ENCODE assay signal across 12 cellular contexts in the genomic region with DNA sequence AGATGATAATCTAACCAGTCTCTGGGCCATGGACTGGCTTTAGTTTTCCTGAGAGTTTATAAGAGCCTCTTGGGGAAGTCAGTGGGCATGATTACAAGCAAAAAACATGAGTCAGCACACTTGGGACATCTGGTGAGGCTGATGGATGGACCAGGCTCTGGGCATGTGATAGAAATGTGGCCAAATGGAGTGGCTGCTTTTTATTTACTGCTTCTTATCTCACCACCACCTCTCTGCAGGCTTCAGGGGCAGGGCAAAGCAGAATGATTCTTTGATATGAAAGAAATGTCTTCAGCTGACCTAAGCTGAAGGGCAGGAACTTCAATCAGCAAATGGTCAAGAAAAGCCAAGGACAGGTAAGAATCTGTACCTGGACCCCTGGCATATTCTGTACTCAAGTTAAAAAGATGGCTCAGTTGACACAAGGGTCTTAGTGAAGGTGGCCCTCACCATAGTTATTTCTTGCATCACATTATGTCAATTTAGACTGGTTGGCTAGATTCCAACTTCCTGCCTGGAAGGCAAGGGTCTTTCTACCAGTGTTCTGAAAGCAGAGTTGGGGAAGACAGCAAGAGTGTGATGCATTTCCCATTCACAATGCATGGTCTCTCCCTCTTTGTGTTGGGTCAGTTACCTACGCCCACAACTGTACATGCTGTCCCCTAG.
A peak's percentile ranks its signal among the peaks of the same experiment; 100 is the strongest.
DNase-seq lines count a peak whose midpoint lies in the region; ATAC-seq, FAIRE-seq and TF ChIP-seq lines count a peak whose summit lies in the region.
"Had no signal": no experiment of that assay in that cellular context is flagged by ENCODE, and none has a peak within 500 bp of the region (broad histone marks: within the 10 kb centered on the region; RNA-seq: fewer than 3 reads in every experiment).

No MANE protein-coding gene starts in this region.

- no peak overlapping the region for H3K4me3 ChIP-seq in DND-41 (ENCODE audit: low read depth in 1 of 2, low read length in 2 of 2)
- no peak overlapping the region for H3K4me3 ChIP-seq in K562
- H3K4me3 ChIP-seq: colonic mucosa had no signal

- TF ChIP-seq EP300 in K562 (IDR thresholded peaks at IDR 0.05; ENCODE audit: low read length), result peak; percentile 79

- no peaks in the 10 kb centered on the region for H3K79me2 ChIP-seq in DND-41 (ENCODE audit: insufficient read depth, low read length)
- H3K79me2 ChIP-seq in K562 (ENCODE audit: control insufficient read depth, insufficient read depth, low read length), result no peaks in the 10 kb centered on the region

- ATAC-seq in DND-41 (ENCODE audit: insufficient read depth, low read depth) (no peak), K562 (peak; percentile 74), GM21390 (IDR thresholded peaks at IDR 0.05; ENCODE audit: unreplicated experiment) (no peak), GM19328 (IDR thresholded peaks at IDR 0.05; ENCODE audit: unreplicated experiment) (no peak)
- ATAC-seq: activated T-helper 17 cell treated with anti-CD3 and anti-CD28 coated beads, Interleukin-2, amount 50 U/mL, for 72 hours; naive thymus-derived CD4-positive, alpha-beta T cell; stimulated activated naive CD8-positive, alpha-beta T cell treated with anti-CD3 and anti-CD28 coated beads, Interleukin-15, Interleukin-2, amounts not matched to agents 100 U/mL and 50 U/mL, for 24 hours had no signal

- H3K4me3 Mint-ChIP-seq in osteocyte (ENCODE audit: unreplicated experiment), result no peak overlapping the region
- H3K4me3 Mint-ChIP-seq: activated T-helper 17 cell treated with anti-CD3 and anti-CD28 coated beads, Interleukin-2, amount 50 U/mL, for 72 hours; naive thymus-derived CD4-positive, alpha-beta T cell had no signal

- H3K9me1 ChIP-seq in K562 (ENCODE audit: control insufficient read depth, insufficient read depth, low read length), result no peaks in the 10 kb centered on the region

- H3K9ac ChIP-seq in DND-41 (ENCODE audit: low read depth, low read length) (no peak overlapping the region), K562 (ENCODE audit: insufficient read depth in 1 of 2, low read depth in 2 of 2, low read length in 2 of 2) (no peak overlapping the region)

- H3K4me2 ChIP-seq in DND-41 (ENCODE audit: insufficient read depth, low read length) (no peak overlapping the region), K562 (ENCODE audit: insufficient read depth, low read length) (no peak overlapping the region; the same call in 1 of the 2 replicates)

- H3K36me3 Mint-ChIP-seq in osteocyte (ENCODE audit: unreplicated experiment), result no peaks in the 10 kb centered on the region

- no TSS peak for BruUV-seq in K562 (replicated peaks; lab: Mats Ljungman, UMichigan)

- TF ChIP-seq POLR2A in K562 (conservative IDR thresholded peaks at IDR 0.05), result no peak

- H3K27me3 ChIP-seq in DND-41 (ENCODE audit: insufficient read depth, low read length, poor library complexity) (no peaks in the 10 kb centered on the region), K562 (ENCODE audit: control insufficient read depth in 2 of 2, insufficient read depth in 2 of 2, low read length in 2 of 2) (no peaks in the 10 kb centered on the region)
- H3K27me3 ChIP-seq: colonic mucosa had no signal

- no peak for TF ChIP-seq CTCF in DND-41 (IDR thresholded peaks at IDR 0.05; ENCODE audit: borderline replicate concordance, extremely low read depth, low read length, poor library complexity, severe bottlenecking)
- no peak for TF ChIP-seq CTCF in K562 (IDR thresholded peaks at IDR 0.05 in 2 of 3, conservative IDR thresholded peaks at IDR 0.05 in 1 of 3; ENCODE audit: insufficient read depth in 2 of 3, low read depth in 1 of 3, low read length in 3 of 3)
- no peak for TF ChIP-seq CTCF in osteocyte (IDR thresholded peaks at IDR 0.05)

- peak in 1 of 2 experiments; percentile 16; a peak in 1 of 4 replicates for TF ChIP-seq RAD21 in K562 (CRISPR knock-in tag; conservative IDR thresholded peaks at IDR 0.05 in 1 of 2, IDR thresholded peaks at IDR 0.05 in 1 of 2)

- 53% methylated on average over 1 of the region's 1 CpG for WGBS in K562 (ENCODE audit: insufficient coverage, low coverage, missing lambda C conversion rate)

- peak; percentile 72 for FAIRE-seq in K562 (lab: Jason Lieb, UNC)

- H3K27ac ChIP-seq in DND-41 (ENCODE audit: low read length), result 0 out of 2 replicates have a peak overlapping the region, but pooled peaks have one; percentile 13
- H3K27ac ChIP-seq in K562 (ENCODE audit: extremely low read depth, low read depth, low read length), result peak overlapping the region; percentile 29; the same call in 2 of the 3 replicates
- H3K27ac ChIP-seq: colonic mucosa had no signal

- peaks cover 2% of the 10 kb centered on the region for H3K27me3 Mint-ChIP-seq in osteocyte (ENCODE audit: unreplicated experiment)

- POLR2A ChIA-PET in K562 (lab: Yijun Ruan, JAX), result no interaction called here

- in situ Hi-C loops in K562 (cut with MboI), result no loop called here

- intact Hi-C loops in K562 (cut with micrococcal nuclease), result loop anchor here (10.0 kb wide), 1 partner anchor 593 kb away; no protein-coding TSS in a partner anchor

- CTCF ChIA-PET in K562 (lab: Yijun Ruan, JAX; ENCODE audit: low intra/inter-chr PET ratio), result interaction anchor here (0.7 kb wide), 1 partner anchor 76 kb away, joined by 4 read pairs; no protein-coding TSS in a partner anchor

- H2AFZ ChIP-seq in DND-41 (ENCODE audit: low read depth, low read length) (no peak overlapping the region), K562 (ENCODE audit: low read depth, low read length) (peak overlapping the region; percentile 6; the same call in 1 of the 2 replicates)

- H3K36me3 ChIP-seq in DND-41 (ENCODE audit: insufficient read depth, low read length) (no peaks in the 10 kb centered on the region), K562 (ENCODE audit: control insufficient read depth, insufficient read depth, low read length) (no peaks in the 10 kb centered on the region)
- H3K36me3 ChIP-seq: colonic mucosa had no signal

- H3K4me1 Mint-ChIP-seq in osteocyte (ENCODE audit: unreplicated experiment), result peaks cover 12% of the 10 kb centered on the region

- H4K20me1 ChIP-seq in DND-41 (ENCODE audit: insufficient read depth, low read length), result no peaks in the 10 kb centered on the region
- no peaks in the 10 kb centered on the region for H4K20me1 ChIP-seq in K562 (replicated peaks; ENCODE audit: control insufficient read depth, insufficient read depth, low read length)

- H3K9me3 ChIP-seq in DND-41 (ENCODE audit: insufficient read depth, low read length, severe bottlenecking) (no peaks in the 10 kb centered on the region), K562 (replicated peaks; ENCODE audit: control insufficient read depth, insufficient read depth, low read depth, low read length) (no peaks in the 10 kb centered on the region)
- H3K9me3 ChIP-seq: colonic mucosa had no signal

- peak overlapping the region; percentile 3 for H3K27ac Mint-ChIP-seq in osteocyte (ENCODE audit: unreplicated experiment)
- H3K27ac Mint-ChIP-seq: activated T-helper 17 cell treated with anti-CD3 and anti-CD28 coated beads, Interleukin-2, amount 50 U/mL, for 72 hours had no signal

- no peaks in the 10 kb centered on the region for H3K9me3 Mint-ChIP-seq in osteocyte (ENCODE audit: unreplicated experiment)
- H3K9me3 Mint-ChIP-seq: activated T-helper 17 cell treated with anti-CD3 and anti-CD28 coated beads, Interleukin-2, amount 50 U/mL, for 72 hours had no signal

- DNase-seq in DND-41 (no peak), LHCN-M2 (ENCODE audit: low read depth) (peak; percentile 94), K562 (ENCODE audit: extremely low read depth in 1 of 4, low spot score in 3 of 4) (peak; percentile 26 to 73 (median 34)), osteocyte (ENCODE audit: extremely low spot score, unreplicated experiment) (no peak), SIG-M5 (lab: John Stamatoyannopoulos, UW) (no peak)
- DNase-seq: colonic mucosa; naive thymus-derived CD4-positive, alpha-beta T cell; NCI-H526 treated with DMSO at 0.1 percent for 48 hours; stimulated activated naive CD8-positive, alpha-beta T cell treated with anti-CD3 and anti-CD28 coated beads, Interleukin-15, Interleukin-2, amounts not matched to agents 100 U/mL and 50 U/mL, for 24 hours had no signal

- H3K4me1 ChIP-seq in DND-41 (ENCODE audit: insufficient read depth, low read length) (peaks cover 37% of the 10 kb centered on the region), K562 (replicated peaks in 1 of 2; ENCODE audit: control insufficient read depth in 2 of 2, insufficient read depth in 2 of 2, low read length in 2 of 2) (peaks cover 0 to 30% of the 10 kb centered on the region in 2 experiments; a peak in 3 of 5 replicates)
- H3K4me1 ChIP-seq: colonic mucosa had no signal

TF ChIP-seq in K562, 482 proteins besides CTCF, POLR2A, EP300 and RAD21 (continues in another document):
- TF ChIP-seq SNRNP70 (optimal IDR thresholded peaks at IDR 0.05; ENCODE audit: low read depth, low read length) (no peak), CTBP1 (IDR thresholded peaks at IDR 0.05; ENCODE audit: borderline replicate concordance) (peak; percentile 44; the same call in 1 of the 2 replicates), PML (IDR thresholded peaks at IDR 0.05; ENCODE audit: low read length) (peak; percentile 58)
- TF ChIP-seq, protein P1, sequence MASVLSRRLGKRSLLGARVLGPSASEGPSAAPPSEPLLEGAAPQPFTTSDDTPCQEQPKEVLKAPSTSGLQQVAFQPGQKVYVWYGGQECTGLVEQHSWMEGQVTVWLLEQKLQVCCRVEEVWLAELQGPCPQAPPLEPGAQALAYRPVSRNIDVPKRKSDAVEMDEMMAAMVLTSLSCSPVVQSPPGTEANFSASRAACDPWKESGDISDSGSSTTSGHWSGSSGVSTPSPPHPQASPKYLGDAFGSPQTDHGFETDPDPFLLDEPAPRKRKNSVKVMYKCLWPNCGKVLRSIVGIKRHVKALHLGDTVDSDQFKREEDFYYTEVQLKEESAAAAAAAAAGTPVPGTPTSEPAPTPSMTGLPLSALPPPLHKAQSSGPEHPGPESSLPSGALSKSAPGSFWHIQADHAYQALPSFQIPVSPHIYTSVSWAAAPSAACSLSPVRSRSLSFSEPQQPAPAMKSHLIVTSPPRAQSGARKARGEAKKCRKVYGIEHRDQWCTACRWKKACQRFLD (CRISPR knock-in tag; IDR thresholded peaks at IDR 0.05), result peak; percentile 88; the same call in 1 of the 2 replicates
- TF ChIP-seq, protein P2, sequence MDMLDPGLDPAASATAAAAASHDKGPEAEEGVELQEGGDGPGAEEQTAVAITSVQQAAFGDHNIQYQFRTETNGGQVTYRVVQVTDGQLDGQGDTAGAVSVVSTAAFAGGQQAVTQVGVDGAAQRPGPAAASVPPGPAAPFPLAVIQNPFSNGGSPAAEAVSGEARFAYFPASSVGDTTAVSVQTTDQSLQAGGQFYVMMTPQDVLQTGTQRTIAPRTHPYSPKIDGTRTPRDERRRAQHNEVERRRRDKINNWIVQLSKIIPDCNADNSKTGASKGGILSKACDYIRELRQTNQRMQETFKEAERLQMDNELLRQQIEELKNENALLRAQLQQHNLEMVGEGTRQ (CRISPR knock-in tag; IDR thresholded peaks at IDR 0.05), result peak; percentile 46

Comparison
In these comparisons a context has a peak if more than half of its experiments do, and no peak if none do; other contexts are left out.
1. DNase-seq: peak in LHCN-M2 (single experiment) and K562 (4 of 4); none in DND-41 (single experiment), osteocyte (single experiment) and SIG-M5 (single experiment).